ENCODE assay signal across 23 cellular contexts in genomic region chr7:30732606-30733005, GRCh38. TPM values are rescaled to one million over a fixed set of nuclear protein-coding genes. Genes with fewer than 3 reads are reported as not detected.
"Had no signal": no experiment of that assay in that cellular context is flagged by ENCODE, and none has a peak within 500 bp of the region (broad histone marks: within the 10 kb centered on the region; RNA-seq: fewer than 3 reads in every experiment).

No MANE protein-coding gene starts in this region.

- ATAC-seq: HepG2 had no signal

- DNase-seq: IMR-90, Karpas-422, KG1, MM.1S, NCI-H1092 treated with DMSO at 0.1 percent for 48 hours, NCI-H1436, NCI-H187, NCI-H2029, NCI-H2081 treated with DMSO at 0.1 percent for 48 hours, NCI-H2171, NCI-H226, NCI-H446, NCI-H510A, NCI-H524 treated with DMSO at 0.1 percent for 48 hours, NCI-H69, NCI-H774, Right ventricle myocardium superior, RPMI8226, SK-N-SH had no signal

- H3K9ac ChIP-seq: SK-N-SH had no signal

- FAIRE-seq: HepG2, RCC 7860 had no signal

- H3K4me2 ChIP-seq: SK-N-SH had no signal

- H3K9me3 ChIP-seq: SK-N-SH had no signal

RNA-seq across cellular contexts. Expression of gene INMT, which starts 19.3 kb away (rescaled TPM):
- total RNA-seq: HepG2, HT1080, SK-MEL-5 had no signal
- polyA plus RNA-seq: HepG2, SK-N-SH had no signal

RNA-seq across cellular contexts. Expression of gene MINDY4, which starts 38.6 kb away (rescaled TPM):
- total RNA-seq: HepG2 had no signal
- polyA plus RNA-seq: HepG2 had no signal

RNA-seq across cellular contexts. Expression of gene CRHR2, which starts 50.4 kb away (rescaled TPM):
- total RNA-seq: HepG2, HT1080, IMR-90, SK-MEL-5 had no signal
- polyA plus RNA-seq: HepG2, IMR-90, SK-N-SH had no signal
